ENCODE assay signal across 1 cellular context in genomic region chr5:179698935-179699639, GRCh38.
TF ChIP-seq lines count a peak whose summit lies in the region.

CANX (plus strand) TSS chr5:179698967; CDS start chr5:179705682, 6,715 bp downstream.

TF ChIP-seq in K562, 482 proteins besides CTCF, POLR2A, EP300 and RAD21 (continued from another document and continues in another):
- TF ChIP-seq CHAMP1 (IDR thresholded peaks at IDR 0.05) = no peak
- TF ChIP-seq RB1 (IDR thresholded peaks at IDR 0.05; ENCODE audit: low read depth) = peak; percentile 47; the same call in 1 of the 2 replicates
- peak; percentile 85; the same call in 1 of the 2 replicates for TF ChIP-seq MITF (IDR thresholded peaks at IDR 0.05)
- no peak for TF ChIP-seq ETV6 (IDR thresholded peaks at IDR 0.05; ENCODE audit: borderline replicate concordance in 1 of 2, low read depth in 2 of 2, low read length in 1 of 2)
- TF ChIP-seq ETV6 (CRISPR knock-in tag; IDR thresholded peaks at IDR 0.05; ENCODE audit: borderline replicate concordance) = peak; percentile 42; the same call in 1 of the 2 replicates
- TF ChIP-seq STAT5A (IDR thresholded peaks at IDR 0.05; ENCODE audit: borderline replicate concordance, low read length) = no peak
- TF ChIP-seq KLF1 (tag; IDR thresholded peaks at IDR 0.05) = no peak
- peak; percentile 7 for TF ChIP-seq RBBP5 (IDR thresholded peaks at IDR 0.05; ENCODE audit: borderline replicate concordance, insufficient read depth, low read length, poor library complexity, severe bottlenecking)
- peak; percentile 80 for TF ChIP-seq POLR2AphosphoS5 (IDR thresholded peaks at IDR 0.05; ENCODE audit: control insufficient read depth, insufficient read depth, low read depth, low read length)
- no peak for TF ChIP-seq BACH1 (tag; IDR thresholded peaks at IDR 0.05)
- no peak for TF ChIP-seq SIRT6 (IDR thresholded peaks at IDR 0.05; ENCODE audit: low read depth, low read length)
- no peak for TF ChIP-seq ASH1L (IDR thresholded peaks at IDR 0.05; ENCODE audit: borderline replicate concordance, low read depth, partially characterized antibody)
- no peak for TF ChIP-seq PTBP1 (IDR thresholded peaks at IDR 0.05; ENCODE audit: low read depth, low read length)
- TF ChIP-seq ZBTB33 (CRISPR knock-in tag; IDR thresholded peaks at IDR 0.05) = 0 out of 2 replicates have a peak, but pooled peaks have one; percentile 34
- peak; percentile 83; the same call in 1 of the 2 replicates for TF ChIP-seq GABPB1 (CRISPR knock-in tag; IDR thresholded peaks at IDR 0.05)
- no peak for TF ChIP-seq OTX1 (CRISPR knock-in tag; IDR thresholded peaks at IDR 0.05)
- no peak for TF ChIP-seq EWSR1 (IDR thresholded peaks at IDR 0.05; ENCODE audit: borderline replicate concordance, low read depth, partially characterized antibody)
- TF ChIP-seq ZNF778 (CRISPR knock-in tag; IDR thresholded peaks at IDR 0.05) = no peak
- TF ChIP-seq ATF3 (IDR thresholded peaks at IDR 0.05) = no peak
- TF ChIP-seq ATF3 (CRISPR knock-in tag; conservative IDR thresholded peaks at IDR 0.05) = no peak; the same call in none of the 2 replicates
- TF ChIP-seq GABPB2 (CRISPR knock-in tag; conservative IDR thresholded peaks at IDR 0.05) = no peak
- no peak for TF ChIP-seq PHTF2 (CRISPR knock-in tag; IDR thresholded peaks at IDR 0.05)
- no peak for TF ChIP-seq IRF1 (CRISPR knock-in tag; IDR thresholded peaks at IDR 0.05; ENCODE audit: borderline replicate concordance)
- no peak for TF ChIP-seq ATF4 (CRISPR knock-in tag; IDR thresholded peaks at IDR 0.05)
- no peak for TF ChIP-seq BCL6 (CRISPR knock-in tag; IDR thresholded peaks at IDR 0.05)
- TF ChIP-seq NONO (IDR thresholded peaks at IDR 0.05; ENCODE audit: low read depth in 2 of 2, low read length in 1 of 2) = peak; percentile 49 to 60; a peak in 1 of 4 replicates
- TF ChIP-seq SMARCE1 (IDR thresholded peaks at IDR 0.05) = no peak
- TF ChIP-seq NCOA2 (IDR thresholded peaks at IDR 0.05; ENCODE audit: partially characterized antibody in 2 of 2) = no peak
- no peak for TF ChIP-seq FOSL1 (tag; conservative IDR thresholded peaks at IDR 0.05)
- TF ChIP-seq KLF16 (IDR thresholded peaks at IDR 0.05) = no peak
- 0 out of 2 replicates have a peak, but pooled peaks have one; percentile 66 for TF ChIP-seq ZNF212 (CRISPR knock-in tag; IDR thresholded peaks at IDR 0.05)
- no peak for TF ChIP-seq CREB5 (CRISPR knock-in tag; IDR thresholded peaks at IDR 0.05)
- TF ChIP-seq ZNF224 (CRISPR knock-in tag; IDR thresholded peaks at IDR 0.05) = no peak
- TF ChIP-seq BCLAF1 (IDR thresholded peaks at IDR 0.05; ENCODE audit: borderline replicate concordance in 1 of 2, control insufficient read depth in 1 of 2, low read depth in 2 of 2, low read length in 1 of 2) = no peak
- TF ChIP-seq HDAC6 (IDR thresholded peaks at IDR 0.05; ENCODE audit: low read depth, low read length) = no peak
- TF ChIP-seq ZNF280B (CRISPR knock-in tag; IDR thresholded peaks at IDR 0.05) = no peak
- no peak for TF ChIP-seq STAT5B (CRISPR knock-in tag; IDR thresholded peaks at IDR 0.05)
- TF ChIP-seq KDM2B (CRISPR knock-in tag; IDR thresholded peaks at IDR 0.05) = no peak
- no peak for TF ChIP-seq U2AF2 (optimal IDR thresholded peaks at IDR 0.05; ENCODE audit: low read depth, low read length)
- TF ChIP-seq TCF7 (IDR thresholded peaks at IDR 0.05; ENCODE audit: borderline replicate concordance) = no peak
- TF ChIP-seq ZNF785 (CRISPR knock-in tag; IDR thresholded peaks at IDR 0.05) = no peak
- TF ChIP-seq NFIC (IDR thresholded peaks at IDR 0.05) = no peak
- TF ChIP-seq HOMEZ (CRISPR knock-in tag; IDR thresholded peaks at IDR 0.05) = peak; percentile 36; the same call in 1 of the 2 replicates
- TF ChIP-seq CLOCK (CRISPR knock-in tag; IDR thresholded peaks at IDR 0.05; ENCODE audit: borderline replicate concordance) = peak; percentile 63; the same call in 1 of the 2 replicates
- no peak for TF ChIP-seq MCM7 (IDR thresholded peaks at IDR 0.05)
